ENCODE assay signal across 1 cellular context in genomic region chr1:45339694-45340558, GRCh38.
TF ChIP-seq lines count a peak whose summit lies in the region.

Gene MUTYH, minus strand, starts transcription at chr1:45340440. Its CDS starts 5,935 bp downstream, at chr1:45334505.
Gene TOE1, plus strand, starts transcription at chr1:45340170. Its CDS starts 83 bp downstream, at chr1:45340253.

TF ChIP-seq in HepG2, 621 proteins besides CTCF, POLR2A, EP300 and RAD21 (continued from another document and continues in another):
- TF ChIP-seq THAP9 (CRISPR knock-in tag; IDR thresholded peaks at IDR 0.05; ENCODE audit: borderline replicate concordance) (peak; percentile 78; the same call in 1 of the 2 replicates), ZNF3 (CRISPR knock-in tag; IDR thresholded peaks at IDR 0.05) (0 out of 2 replicates have a peak, but pooled peaks have one; percentile 8), ZFP90 (CRISPR knock-in tag; IDR thresholded peaks at IDR 0.05; ENCODE audit: borderline replicate concordance) (no peak), SMC3 (IDR thresholded peaks at IDR 0.05; ENCODE audit: low read length) (no peak), NCOA5 (CRISPR knock-in tag; IDR thresholded peaks at IDR 0.05) (no peak), SNAI1 (CRISPR knock-in tag; IDR thresholded peaks at IDR 0.05; ENCODE audit: borderline replicate concordance) (0 out of 2 replicates have a peak, but pooled peaks have one; percentile 10), NFATC3 (CRISPR knock-in tag; IDR thresholded peaks at IDR 0.05) (no peak), ZSCAN25 (CRISPR knock-in tag; IDR thresholded peaks at IDR 0.05) (peak; percentile 24; the same call in 1 of the 2 replicates), PRMT3 (CRISPR knock-in tag; IDR thresholded peaks at IDR 0.05; ENCODE audit: borderline replicate concordance, low read depth) (0 out of 2 replicates have a peak, but pooled peaks have one; percentile 42), SAP130 (CRISPR knock-in tag; IDR thresholded peaks at IDR 0.05; ENCODE audit: low read depth) (peak; percentile 96), RFXANK (CRISPR knock-in tag; IDR thresholded peaks at IDR 0.05) (no peak), GTF2F1 (IDR thresholded peaks at IDR 0.05; ENCODE audit: low read length) (no peak), KLF9 (CRISPR knock-in tag; IDR thresholded peaks at IDR 0.05; ENCODE audit: low read depth) (peak; percentile 91; the same call in 1 of the 2 replicates), ZFP41 (CRISPR knock-in tag; IDR thresholded peaks at IDR 0.05; ENCODE audit: borderline replicate concordance) (no peak; the same call in 1 of the 2 replicates), ZNF619 (CRISPR knock-in tag; IDR thresholded peaks at IDR 0.05) (no peak; the same call in 1 of the 2 replicates), FIP1L1 (IDR thresholded peaks at IDR 0.05; ENCODE audit: borderline replicate concordance, insufficient read depth, low read depth, low read length) (0 out of 2 replicates have a peak, but pooled peaks have one; percentile 19), NCOA2 (CRISPR knock-in tag; IDR thresholded peaks at IDR 0.05) (no peak), MLXIP (CRISPR knock-in tag; IDR thresholded peaks at IDR 0.05; ENCODE audit: borderline replicate concordance) (no peak), MED13 (CRISPR knock-in tag; IDR thresholded peaks at IDR 0.05) (no peak), TBL1XR1 (IDR thresholded peaks at IDR 0.05; ENCODE audit: borderline replicate concordance, low read length, partially characterized antibody) (peak; percentile 23), ZNF460 (CRISPR knock-in tag; IDR thresholded peaks at IDR 0.05; ENCODE audit: borderline replicate concordance) (no peak), DZIP1 (CRISPR knock-in tag; IDR thresholded peaks at IDR 0.05) (peak; percentile 95), NFKBIZ (CRISPR knock-in tag; IDR thresholded peaks at IDR 0.05) (no peak; the same call in 1 of the 2 replicates), ZZZ3 (CRISPR knock-in tag; IDR thresholded peaks at IDR 0.05; ENCODE audit: borderline replicate concordance) (peak; percentile 17; the same call in 1 of the 2 replicates), CSRNP1 (CRISPR knock-in tag; IDR thresholded peaks at IDR 0.05) (peak; percentile 64), ZNF17 (CRISPR knock-in tag; IDR thresholded peaks at IDR 0.05) (no peak), PITX1 (CRISPR knock-in tag; IDR thresholded peaks at IDR 0.05) (peak; percentile 79; the same call in 1 of the 2 replicates), CAMTA2 (CRISPR knock-in tag; IDR thresholded peaks at IDR 0.05; ENCODE audit: borderline replicate concordance) (no peak; the same call in 1 of the 2 replicates), YEATS4 (CRISPR knock-in tag; IDR thresholded peaks at IDR 0.05; ENCODE audit: borderline replicate concordance) (peak; percentile 89), SETDB1 (CRISPR knock-in tag; IDR thresholded peaks at IDR 0.05; ENCODE audit: borderline replicate concordance) (no peak), SATB2 (CRISPR knock-in tag; IDR thresholded peaks at IDR 0.05) (no peak), POLR2AphosphoS2 (IDR thresholded peaks at IDR 0.05; ENCODE audit: low read depth, low read length) (peak; percentile 35; the same call in 1 of the 2 replicates), RNF2 (conservative IDR thresholded peaks at IDR 0.05; ENCODE audit: low read depth) (no peak; the same call in 1 of the 2 replicates), ZNF775 (CRISPR knock-in tag; IDR thresholded peaks at IDR 0.05; ENCODE audit: borderline replicate concordance) (no peak), CEBPZ (IDR thresholded peaks at IDR 0.05; ENCODE audit: low read length) (no peak), ATAD3A (CRISPR knock-in tag; IDR thresholded peaks at IDR 0.05) (no peak), ZNF773 (CRISPR knock-in tag; IDR thresholded peaks at IDR 0.05; ENCODE audit: borderline replicate concordance) (no peak), TFE3 (CRISPR knock-in tag; IDR thresholded peaks at IDR 0.05) (no peak; the same call in 1 of the 2 replicates), SMAD1 (CRISPR knock-in tag; IDR thresholded peaks at IDR 0.05; ENCODE audit: borderline replicate concordance, low read depth) (peak; percentile 74; the same call in 1 of the 2 replicates), PHB2 (IDR thresholded peaks at IDR 0.05; ENCODE audit: partially characterized antibody) (no peak), ZNF75D (CRISPR knock-in tag; IDR thresholded peaks at IDR 0.05; ENCODE audit: borderline replicate concordance) (no peak), PTBP1 (IDR thresholded peaks at IDR 0.05; ENCODE audit: low read depth, low read length, poor library complexity, severe bottlenecking) (no peak), ETV6 (CRISPR knock-in tag; conservative IDR thresholded peaks at IDR 0.05) (no peak), HOMEZ (CRISPR knock-in tag; IDR thresholded peaks at IDR 0.05; ENCODE audit: low read depth) (no peak), MLLT10 (CRISPR knock-in tag; IDR thresholded peaks at IDR 0.05) (no peak), ELF1 (CRISPR knock-in tag; IDR thresholded peaks at IDR 0.05) (peak; percentile 72), ZNF737 (CRISPR knock-in tag; IDR thresholded peaks at IDR 0.05; ENCODE audit: borderline replicate concordance) (no peak), ZSCAN21 (CRISPR knock-in tag; IDR thresholded peaks at IDR 0.05; ENCODE audit: borderline replicate concordance) (peak; percentile 86; the same call in 1 of the 2 replicates), TGIF2 (CRISPR knock-in tag; IDR thresholded peaks at IDR 0.05) (no peak), ZNF329 (CRISPR knock-in tag; IDR thresholded peaks at IDR 0.05; ENCODE audit: low read depth) (no peak), PHF8 (CRISPR knock-in tag; IDR thresholded peaks at IDR 0.05) (peak; percentile 93), ZSCAN20 (CRISPR knock-in tag; IDR thresholded peaks at IDR 0.05; ENCODE audit: borderline replicate concordance) (peak; percentile 88; the same call in 1 of the 2 replicates)
